14 cellular contexts compared by ENCODE assay signal in genomic region chr3:129271674-129272073, GRCh38. TPM values are rescaled to one million over a fixed set of nuclear protein-coding genes. Genes with fewer than 3 reads are reported as not detected.
DNase-seq lines count a peak whose midpoint lies in the region; ATAC-seq, FAIRE-seq and TF ChIP-seq lines count a peak whose summit lies in the region.
"Had no signal": no experiment of that assay in that cellular context is flagged by ENCODE, and none has a peak within 500 bp of the region (broad histone marks: within the 10 kb centered on the region; RNA-seq: fewer than 3 reads in every experiment).

No MANE protein-coding gene starts in this region.

- H3K36me3 ChIP-seq in GM12878 (ENCODE audit: control insufficient read depth in 2 of 2, insufficient read depth in 2 of 2, low read length in 1 of 2) = peaks cover 26 to 62% of the 10 kb centered on the region in 2 experiments
- peaks cover 53 to 94% of the 10 kb centered on the region in 2 donors for H3K36me3 ChIP-seq in kidney (ENCODE audit: control insufficient read depth in 1 of 2, insufficient read depth in 2 of 2, low read length in 2 of 2)

- peak; percentile 48; the same call in 1 of the 2 replicates for TF ChIP-seq POLR2A in GM12878 (IDR thresholded peaks at IDR 0.05; ENCODE audit: low read depth, low read length)

- no peak for FAIRE-seq in GM12878 (lab: Jason Lieb, UNC)
- no peak for FAIRE-seq in kidney (lab: Jason Lieb, UNC)

- POLR2A ChIA-PET in GM12878 (lab: Charles Lee) = interaction anchor here (2.2 kb wide), 1 partner anchor 45 kb away, joined by 9 read pairs; a partner anchor contains a TSS

- SMC1A ChIA-PET in GM12878 (lab: Charles Lee; ENCODE audit: uncharacterized antibody, unreplicated experiment) = interaction anchor here (1.0 to 1.9 kb wide), 4 partner anchors 12 to 44 kb away, joined by 3 to 6 read pairs (median 4); a partner anchor contains a TSS

- no peaks in the 10 kb centered on the region for H3K9me3 ChIP-seq in GM12878 (replicated peaks; ENCODE audit: control insufficient read depth, insufficient read depth, low read length)
- H3K9me3 ChIP-seq in kidney (ENCODE audit: control insufficient read depth in 1 of 2, low read length in 2 of 2) = no peaks in the 10 kb centered on the region

- H3K9me3 Mint-ChIP-seq in activated naive CD4-positive, alpha-beta T cell treated with anti-CD3 and anti-CD28 coated beads, Interleukin-2, amount 10 ng/mL, durations not matched to agents 7 days and 5 days = no peaks in the 10 kb centered on the region
- H3K9me3 Mint-ChIP-seq in activated naive CD4-positive, alpha-beta T cell treated with anti-CD3 and anti-CD28 coated beads for 36 hours = no peaks in the 10 kb centered on the region
- H3K9me3 Mint-ChIP-seq: IgD-negative memory B cell had no signal

- H3K27me3 Mint-ChIP-seq in activated naive CD4-positive, alpha-beta T cell treated with anti-CD3 and anti-CD28 coated beads, Interleukin-2, amount 10 ng/mL, durations not matched to agents 7 days and 5 days = no peaks in the 10 kb centered on the region
- H3K27me3 Mint-ChIP-seq in activated naive CD4-positive, alpha-beta T cell treated with anti-CD3 and anti-CD28 coated beads for 36 hours (ENCODE audit: low read depth) = no peaks in the 10 kb centered on the region
- H3K27me3 Mint-ChIP-seq: IgD-negative memory B cell had no signal

- peak overlapping the region; percentile 29 for H3K27ac Mint-ChIP-seq in activated naive CD4-positive, alpha-beta T cell treated with anti-CD3 and anti-CD28 coated beads, Interleukin-2, amount 10 ng/mL, durations not matched to agents 7 days and 5 days
- H3K27ac Mint-ChIP-seq in activated naive CD4-positive, alpha-beta T cell treated with anti-CD3 and anti-CD28 coated beads for 36 hours = no peak overlapping the region
- H3K27ac Mint-ChIP-seq: IgD-negative memory B cell had no signal

- H3K27ac ChIP-seq in GM12878 (ENCODE audit: control insufficient read depth, insufficient read depth) = no peak overlapping the region
- H3K27ac ChIP-seq in kidney (ENCODE audit: low read depth in 2 of 2, low read length in 2 of 2) = no peak overlapping the region
- H3K27ac ChIP-seq: C4-2B, GM23248 had no signal

- peaks cover 70% of the 10 kb centered on the region for H3K36me3 Mint-ChIP-seq in activated naive CD4-positive, alpha-beta T cell treated with anti-CD3 and anti-CD28 coated beads, Interleukin-2, amount 10 ng/mL, durations not matched to agents 7 days and 5 days
- peaks cover 38% of the 10 kb centered on the region for H3K36me3 Mint-ChIP-seq in activated naive CD4-positive, alpha-beta T cell treated with anti-CD3 and anti-CD28 coated beads for 36 hours (ENCODE audit: low read depth)

- H3K4me3 Mint-ChIP-seq in activated naive CD4-positive, alpha-beta T cell treated with anti-CD3 and anti-CD28 coated beads, Interleukin-2, amount 10 ng/mL, durations not matched to agents 7 days and 5 days = no peak overlapping the region
- H3K4me3 Mint-ChIP-seq in activated naive CD4-positive, alpha-beta T cell treated with anti-CD3 and anti-CD28 coated beads for 36 hours = no peak overlapping the region

- ATAC-seq in GM12878 = no peak
- ATAC-seq in GM18498 (IDR thresholded peaks at IDR 0.05; ENCODE audit: unreplicated experiment) = no peak

- no TSS peak for BruUV-seq in GM12878 (replicated peaks; lab: Mats Ljungman, UMichigan)

- CTCF ChIA-PET in activated naive CD4-positive, alpha-beta T cell treated with anti-CD3 and anti-CD28 coated beads, Interleukin-2, amount 10 ng/mL, durations not matched to agents 7 days and 5 days (lab: Charles Lee) = interaction anchor here (1.7 kb wide), 1 partner anchor 45 kb away, joined by 4 read pairs; a partner anchor contains a TSS
- CTCF ChIA-PET in activated naive CD4-positive, alpha-beta T cell treated with anti-CD3 and anti-CD28 coated beads for 36 hours (lab: Charles Lee) = no interaction called here
- CTCF ChIA-PET in GM12878 (lab: Yijun Ruan, JAX) = interaction anchor here (1.1 to 1.4 kb wide), 2 partner anchors 27 to 45 kb away, joined by 4 to 8 read pairs; a partner anchor contains a TSS

- in situ Hi-C loops in GM12878 (cut with MboI) = no loop called here

- no peak for TF ChIP-seq RAD21 in GM12878 (IDR thresholded peaks at IDR 0.05; ENCODE audit: insufficient read depth, low read depth, low read length)

- no peak overlapping the region for H3K4me3 ChIP-seq in GM12878
- no peak overlapping the region for H3K4me3 ChIP-seq in kidney (ENCODE audit: low read length in 2 of 2)
- H3K4me3 ChIP-seq: GM23248 had no signal

- no peak for TF ChIP-seq EP300 in GM12878 (IDR thresholded peaks at IDR 0.05; ENCODE audit: borderline replicate concordance in 1 of 2, control insufficient read depth in 1 of 2, low read depth in 2 of 2, low read length in 2 of 2)

- no peaks in the 10 kb centered on the region for H3K79me2 ChIP-seq in GM12878 (ENCODE audit: control insufficient read depth, insufficient read depth, low read length)

- 99% methylated on average over 11 of the region's 11 CpGs for WGBS in GM12878 (ENCODE audit: insufficient coverage, insufficient replicate concordance, low lambda C conversion rate, missing lambda C conversion rate)

- H3K4me1 ChIP-seq in GM12878 (ENCODE audit: control insufficient read depth, insufficient read depth, low read length) (peaks cover 14% of the 10 kb centered on the region), kidney (ENCODE audit: control insufficient read depth in 1 of 2, insufficient read depth in 1 of 2, low read depth in 1 of 2, low read length in 2 of 2) (no peaks in the 10 kb centered on the region)

- H3K9ac ChIP-seq in GM12878 (ENCODE audit: control insufficient read depth, insufficient read depth, low read length) (no peak overlapping the region), kidney (ENCODE audit: low read length in 2 of 2) (no peak overlapping the region)
- H3K9ac ChIP-seq: GM23248 had no signal

- peaks cover 5% of the 10 kb centered on the region for H3K4me1 Mint-ChIP-seq in activated naive CD4-positive, alpha-beta T cell treated with anti-CD3 and anti-CD28 coated beads, Interleukin-2, amount 10 ng/mL, durations not matched to agents 7 days and 5 days
- H3K4me1 Mint-ChIP-seq in activated naive CD4-positive, alpha-beta T cell treated with anti-CD3 and anti-CD28 coated beads for 36 hours (ENCODE audit: low read depth) = peaks cover 6% of the 10 kb centered on the region

- DNase-seq in activated naive CD4-positive, alpha-beta T cell treated with anti-CD3 and anti-CD28 coated beads, Interleukin-2, amount 10 ng/mL, durations not matched to agents 7 days and 5 days = no peak
- no peak for DNase-seq in activated naive CD4-positive, alpha-beta T cell treated with anti-CD3 and anti-CD28 coated beads for 36 hours
- DNase-seq in GM12878 (ENCODE audit: low read depth, low spot score) (no peak), mesenteric fat pad (ENCODE audit: low spot score) (peak; percentile 80), kidney (no peak), CD1c-positive myeloid dendritic cell (ENCODE audit: extremely low spot score) (no peak)
- DNase-seq: ACHN, DMS53, GF-D8, GM23248, H7 had no signal

- H2AFZ ChIP-seq in GM12878 (ENCODE audit: control insufficient read depth, low read depth, low read length) = no peak overlapping the region
- H2AFZ ChIP-seq: GM23248 had no signal

- RAD21 ChIA-PET in GM12878 (lab: Charles Lee; ENCODE audit: unreplicated experiment) = interaction anchor here (1.1 to 2.2 kb wide), 2 partner anchors 45 to 167 kb away, joined by 3 to 6 read pairs; a partner anchor contains a TSS

- no peaks in the 10 kb centered on the region for H3K27me3 ChIP-seq in GM12878 (replicated peaks in 1 of 2; ENCODE audit: control insufficient read depth in 2 of 2, insufficient read depth in 2 of 2, low read length in 1 of 2)

- H4K20me1 ChIP-seq in GM12878 (ENCODE audit: control insufficient read depth, insufficient read depth) = 0 out of 2 replicates have a peak, but pooled peaks cover 3% of the 10 kb centered on the region

- intact Hi-C loops in activated naive CD4-positive, alpha-beta T cell treated with anti-CD3 and anti-CD28 coated beads for 36 hours (cut with micrococcal nuclease) = no loop called here
- intact Hi-C loops in GM12878 (cut with micrococcal nuclease; ENCODE audit: unreplicated experiment) = no loop called here
- intact Hi-C loops in kidney (cut with DNase I) = no loop called here

- no peak overlapping the region for H3K4me2 ChIP-seq in GM12878 (ENCODE audit: control insufficient read depth, insufficient read depth)

- no peak for TF ChIP-seq CTCF in GM12878 (IDR thresholded peaks at IDR 0.05 in 2 of 3, conservative IDR thresholded peaks at IDR 0.05 in 1 of 3; ENCODE audit: control insufficient read depth in 2 of 3, extremely low read depth in 1 of 3, insufficient read depth in 1 of 3, low read depth in 3 of 3, low read length in 3 of 3)
- TF ChIP-seq CTCF in kidney (IDR thresholded peaks at IDR 0.05; ENCODE audit: borderline replicate concordance, extremely low read depth, insufficient read depth) = no peak

RNA-seq across cellular contexts. Expression of gene HMCES, which starts 7.0 kb away (rescaled TPM):
- total RNA-seq in activated naive CD4-positive, alpha-beta T cell treated with anti-CD3 and anti-CD28 coated beads for 36 hours = 10 to 100 TPM; 35.0 to 35.8 TPM
- total RNA-seq in GM12878 (2013; cell fraction: nucleolus; rRNA removed) = 10.9 and 12.1 TPM in 2 replicates
- total RNA-seq in GM12878 (2014; rRNA removed) (16.7 and 22.7 TPM in 2 replicates), GM12878 (2014; rRNA removed; fragmentation: Illumina TruSeq; extraction: Trizol) (11.9 and 12.4 TPM in 2 replicates), GM12878 (2021) (25.5 and 33.4 TPM in 2 replicates), mesenteric fat pad (38.5 TPM), kidney (40.1 TPM)
- polyA plus RNA-seq in GM12878 (2011; ENCODE audit: low read depth) = 26.7 TPM
- polyA plus RNA-seq in GM12878 (2011; rRNA removed) (21.3 and 42.6 TPM in 2 replicates), GM12878 (2014; fragmentation: Illumina TruSeq; extraction: Trizol) (29.6 and 31.2 TPM in 2 replicates), GM12878 (2014; fragmentation: Nextera tagmentation; extraction: Ambion mirVana) (10 to 100 TPM; 17.2 to 18.5 TPM), GM12878 (2014; rRNA removed) (21.9 and 25.0 TPM in 2 replicates), GM12878 (2016; fragmentation: Nextera tagmentation; extraction: Ambion mirVana) (10 to 100 TPM; 45.3 to 49.8 TPM), kidney (ENCODE audit: insufficient read depth, low read depth, low replicate concordance) (37.4 TPM)
- 32.3 and 40.7 TPM in 2 replicates for polyA plus RNA-seq in GM12878 (2011; cell fraction: cytosol; rRNA removed)
- 25.4 and 27.4 TPM in 2 replicates for polyA plus RNA-seq in GM12878 (2011; cell fraction: nucleus; rRNA removed)
- polyA plus RNA-seq in GM12878 (2012) = 37.0 and 40.2 TPM in 2 replicates
- polyA minus RNA-seq in GM12878 (2011; rRNA and poly(A)+ RNA removed) = 18.5 and 21.4 TPM in 2 replicates
- polyA minus RNA-seq in GM12878 (2011; cell fraction: cytosol; rRNA and poly(A)+ RNA removed) = 7.8 and 12.6 TPM in 2 replicates
- 4.6 and 8.3 TPM in 2 replicates for polyA minus RNA-seq in GM12878 (2011; cell fraction: nucleus; rRNA and poly(A)+ RNA removed)

RNA-seq across cellular contexts. Expression of gene COPG1, which starts 22.3 kb away (rescaled TPM):
- total RNA-seq in activated naive CD4-positive, alpha-beta T cell treated with anti-CD3 and anti-CD28 coated beads for 36 hours = 100 to 1,000 TPM; 125 to 128 TPM
- 130 and 152 TPM in 2 replicates for total RNA-seq in GM12878 (2013; cell fraction: nucleolus; rRNA removed)
- total RNA-seq in GM12878 (2014; rRNA removed) = 106 and 118 TPM in 2 replicates
- total RNA-seq in GM12878 (2014; rRNA removed; fragmentation: Illumina TruSeq; extraction: Trizol) = 80.5 and 87.2 TPM in 2 replicates
- total RNA-seq in GM12878 (2021) = 128 and 138 TPM in 2 replicates
- polyA plus RNA-seq in GM12878 (2011; ENCODE audit: low read depth) = 84.4 TPM
- 43.8 and 66.8 TPM in 2 replicates for polyA plus RNA-seq in GM12878 (2011; rRNA removed)
- 52.8 and 55.7 TPM in 2 replicates for polyA plus RNA-seq in GM12878 (2011; cell fraction: cytosol; rRNA removed)
- 110 and 115 TPM in 2 replicates for polyA plus RNA-seq in GM12878 (2011; cell fraction: nucleus; rRNA removed)
- 122 and 138 TPM in 2 replicates for polyA plus RNA-seq in GM12878 (2012)
- 62.0 and 78.1 TPM in 2 replicates for polyA plus RNA-seq in GM12878 (2014; fragmentation: Illumina TruSeq; extraction: Trizol)
- polyA plus RNA-seq in GM12878 (2014; fragmentation: Nextera tagmentation; extraction: Ambion mirVana) = 100 to 1,000 TPM in 1 of 2 experiments, 10 to 100 TPM in 1; 54.8 to 102 TPM
- 61.7 and 77.7 TPM in 2 replicates for polyA plus RNA-seq in GM12878 (2014; rRNA removed)
- 100 to 1,000 TPM; 131 to 143 TPM for polyA plus RNA-seq in GM12878 (2016; fragmentation: Nextera tagmentation; extraction: Ambion mirVana)
- 134 and 157 TPM in 2 replicates for polyA minus RNA-seq in GM12878 (2011; rRNA and poly(A)+ RNA removed)
- 54.0 and 57.0 TPM in 2 replicates for polyA minus RNA-seq in GM12878 (2011; cell fraction: cytosol; rRNA and poly(A)+ RNA removed)
- 63.6 and 90.8 TPM in 2 replicates for polyA minus RNA-seq in GM12878 (2011; cell fraction: nucleus; rRNA and poly(A)+ RNA removed)
- 183 TPM for total RNA-seq in mesenteric fat pad
- total RNA-seq in kidney = 173 TPM
- polyA plus RNA-seq in kidney (ENCODE audit: insufficient read depth, low read depth, low replicate concordance) = 107 TPM
